In the genomic region with DNA sequence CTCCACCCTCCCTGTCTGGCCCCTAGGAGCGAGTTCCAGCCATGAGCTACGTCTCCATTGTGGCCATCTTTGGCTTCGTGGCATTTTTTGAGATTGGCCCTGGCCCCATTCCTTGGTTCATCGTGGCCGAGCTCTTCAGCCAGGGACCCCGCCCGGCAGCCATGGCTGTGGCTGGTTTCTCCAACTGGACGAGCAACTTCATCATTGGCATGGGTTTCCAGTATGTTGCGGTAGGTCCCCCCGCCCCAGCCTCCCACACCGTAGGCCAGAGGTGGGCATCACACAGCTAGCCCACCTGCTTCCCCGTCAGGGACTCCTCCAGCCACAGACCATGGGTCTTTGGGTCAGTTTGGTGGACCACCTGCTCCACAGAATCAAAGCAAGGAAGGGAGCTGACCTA, we compare ENCODE assay signal across 28 cellular contexts. TPM values are rescaled to one million over a fixed set of nuclear protein-coding genes. Genes with fewer than 3 reads are reported as not detected.
"Had no signal": no experiment of that assay in that cellular context is flagged by ENCODE, and none has a peak within 500 bp of the region (broad histone marks: within the 10 kb centered on the region; RNA-seq: fewer than 3 reads in every experiment).

No MANE protein-coding gene starts in this region.

- H3K9ac ChIP-seq: SK-N-SH had no signal

- H3K4me2 ChIP-seq: SK-N-SH had no signal

- H3K9me3 ChIP-seq: SJCRH30, SK-N-SH had no signal

- DNase-seq: activated CD4-positive, alpha-beta memory T cell treated with anti-CD3 and anti-CD28 coated beads, Interleukin-2, amount 10 ng/mL, durations not matched to agents 7 days and 5 days; activated CD4-positive, alpha-beta T cell treated with anti-CD3 and anti-CD28 coated beads for 36 hours; activated CD4-positive, alpha-beta T cell treated with anti-CD3 and anti-CD28 coated beads, Interleukin-2, amount 50 U/mL, for 1 hour; activated gamma-delta T cell; activated naive CD4-positive, alpha-beta T cell treated with anti-CD3 and anti-CD28 coated beads for 36 hours; activated T-cell treated with anti-CD3 and anti-CD28 coated beads for 4 hours; activated T-cell treated with anti-CD3 and anti-CD28 coated beads, Interleukin-2, amount 50 U/mL, for 48 hours; amygdala; brain microvascular endothelial cell; KG1; NCI-H1092; NCI-H1417 treated with DMSO at 0.1 percent for 48 hours; NCI-H1694; NCI-H2029; NCI-H2107; NCI-H510A treated with DMSO at 0.1 percent for 48 hours; NCI-H69; NK-92 treated with Interleukin-12 subunit alpha and Interleukin-12 subunit beta, amount 100 ng/mL, for 24 hours; OCI-M1; Right ventricle myocardium superior; SJCRH30; SK-N-SH; T-helper 1 cell had no signal

- H3K27me3 ChIP-seq: cardiac muscle cell, SJCRH30 had no signal

- H3K4me3 ChIP-seq: cardiac muscle cell, SJCRH30 had no signal

- H3K4me1 ChIP-seq: SJCRH30 had no signal

- H3K27ac ChIP-seq: brain microvascular endothelial cell, cardiac muscle cell, RWPE1, SJCRH30, VCaP had no signal

- H3K36me3 ChIP-seq: brain microvascular endothelial cell, SJCRH30 had no signal

RNA-seq across cellular contexts. Expression of gene SLC2A4, which starts 4.2 kb away (rescaled TPM):
- total RNA-seq: activated CD4-positive, alpha-beta memory T cell treated with anti-CD3 and anti-CD28 coated beads, Interleukin-2, amount 10 ng/mL, durations not matched to agents 7 days and 5 days; activated T-helper 17 cell treated with anti-CD3 and anti-CD28 coated beads, Interleukin-2, amount 50 U/mL, for 72 hours; MCF 10A had no signal

RNA-seq across cellular contexts. Expression of gene YBX2, which starts 8.8 kb away (rescaled TPM):
- total RNA-seq: SJCRH30 had no signal
